ENCODE assay signal across 12 cellular contexts in the genomic region with DNA sequence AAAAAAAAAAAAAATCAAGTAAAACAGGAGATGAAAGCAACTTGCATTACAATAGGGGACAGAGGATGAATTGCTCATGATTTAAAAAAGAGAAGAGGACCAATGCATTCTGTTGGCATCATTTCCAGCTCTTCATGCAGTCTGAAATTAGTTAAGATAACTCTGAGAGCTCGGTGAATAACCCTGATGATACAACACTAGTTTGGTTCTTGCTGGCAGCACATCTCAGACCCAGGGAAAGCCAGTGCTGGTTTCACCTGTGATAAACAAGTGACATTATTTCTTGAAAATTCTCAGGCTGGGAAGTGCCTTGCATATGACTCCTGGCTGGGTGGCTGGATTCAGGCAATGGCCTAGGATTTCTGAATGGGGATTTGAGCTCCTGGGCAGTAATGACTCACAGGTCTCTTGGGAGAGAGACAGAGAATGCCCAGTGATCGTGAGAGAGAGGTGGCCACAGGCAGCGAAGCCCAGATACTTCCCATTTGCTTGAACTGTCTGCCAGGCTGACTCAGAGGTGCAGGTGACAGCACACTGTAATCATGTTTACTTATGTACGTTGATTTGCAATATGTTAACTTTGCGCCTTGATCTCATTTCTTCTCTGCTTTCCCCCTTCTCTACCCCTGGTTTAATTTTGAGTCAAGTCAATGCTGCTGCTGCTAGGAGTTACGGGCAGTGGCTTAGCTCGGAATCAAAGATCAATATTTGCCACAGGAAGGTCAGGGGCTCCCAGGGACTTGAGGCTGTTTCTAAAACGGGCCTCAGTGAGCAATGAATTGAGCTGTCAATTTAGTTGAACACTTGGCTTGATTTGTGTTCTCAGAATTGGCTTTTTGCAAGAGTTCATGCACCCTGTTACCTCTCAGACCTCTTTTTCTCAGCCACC. TPM values are rescaled to one million over a fixed set of nuclear protein-coding genes. Genes with fewer than 3 reads are reported as not detected.
DNase-seq lines count a peak whose midpoint lies in the region; ATAC-seq and TF ChIP-seq lines count a peak whose summit lies in the region.
"Had no signal": no experiment of that assay in that cellular context is flagged by ENCODE, and none has a peak within 500 bp of the region (broad histone marks: within the 10 kb centered on the region; RNA-seq: fewer than 3 reads in every experiment).

No MANE protein-coding gene starts in this region.

- no peaks in the 10 kb centered on the region for H3K9me3 ChIP-seq in GM23248 (ENCODE audit: low read depth)
- H3K9me3 ChIP-seq in PC-3 (ENCODE audit: low read length): no peaks in the 10 kb centered on the region
- H3K9me3 ChIP-seq in MM.1S (replicated peaks; ENCODE audit: insufficient read depth, low read length): no peaks in the 10 kb centered on the region

- H3K27me3 ChIP-seq in GM23248 (replicated peaks; ENCODE audit: insufficient read depth) (no peaks in the 10 kb centered on the region), PC-3 (ENCODE audit: low read length) (no peaks in the 10 kb centered on the region), MM.1S (replicated peaks; ENCODE audit: insufficient read depth, low read length) (no peaks in the 10 kb centered on the region)

- intact Hi-C loops in PC-3 (cut with micrococcal nuclease): no loop called here

- peak; percentile 99 for ATAC-seq in PC-3

- in situ Hi-C loops in GM23248 (cut with MboI): no loop called here

- POLR2A ChIA-PET in PC-3 (lab: Charles Lee; ENCODE audit: unreplicated experiment): interaction anchor here (0.6 kb wide), 1 partner anchor 86 kb away, joined by 15 read pairs; no protein-coding TSS in a partner anchor
- POLR2A ChIA-PET in HEK293T (lab: Yijun Ruan, JAX): interaction anchor here (1.2 kb wide), 1 partner anchor 8 kb away, joined by 3 read pairs; no protein-coding TSS in a partner anchor

- CTCF ChIA-PET in PC-3 (lab: Charles Lee): interaction anchor here (0.7 to 1.3 kb wide), 2 partner anchors 81 to 1030 kb away, joined by 3 to 8 read pairs; no protein-coding TSS in a partner anchor
- CTCF ChIA-PET in HEK293T (lab: Yijun Ruan, JAX): interaction anchor here (0.5 kb wide), 1 partner anchor 150 kb away, joined by 3 read pairs; no protein-coding TSS in a partner anchor

- DNase-seq in A172 (ENCODE audit: low spot score) (peak; percentile 94), GM23248 (peak; percentile 90), PC-3 (peak; percentile 96), fibroblast of the aortic adventitia (ENCODE audit: low read depth) (peak; percentile 48), MM.1S (no peak), NAMALWA (ENCODE audit: low spot score) (no peak), HEK293T (ENCODE audit: extremely low spot score) (no peak), caudate nucleus (lab: John Stamatoyannopoulos, UW) (no peak)
- DNase-seq: stimulated activated CD4-positive, alpha-beta T cell treated with anti-CD3 and anti-CD28 coated beads, Interleukin-4, amount 100 ng/mL, for 1 hour had no signal

- peaks cover 7% of the 10 kb centered on the region for H3K4me1 ChIP-seq in GM23248 (ENCODE audit: insufficient read depth)
- peaks cover 25% of the 10 kb centered on the region for H3K4me1 ChIP-seq in PC-3 (ENCODE audit: insufficient read depth, low read length)
- no peaks in the 10 kb centered on the region for H3K4me1 ChIP-seq in MM.1S (ENCODE audit: low read length)

- H3K4me2 ChIP-seq in GM23248 (ENCODE audit: unreplicated experiment): no peak overlapping the region
- peak overlapping the region; percentile 48 for H3K4me2 ChIP-seq in PC-3 (ENCODE audit: low read length)
- no peak overlapping the region for H3K4me2 ChIP-seq in MM.1S (ENCODE audit: low read depth, low read length)

- H3K36me3 ChIP-seq in GM23248 (ENCODE audit: low read depth) (no peaks in the 10 kb centered on the region), PC-3 (ENCODE audit: low read depth, low read length) (no peaks in the 10 kb centered on the region), MM.1S (replicated peaks; ENCODE audit: insufficient read depth, low read length) (no peaks in the 10 kb centered on the region)

- H4K20me1 ChIP-seq in GM23248 (ENCODE audit: insufficient read depth) (no peaks in the 10 kb centered on the region), PC-3 (ENCODE audit: low read length) (no peaks in the 10 kb centered on the region), MM.1S (ENCODE audit: insufficient read depth, low read length) (no peaks in the 10 kb centered on the region)

- no TSS peak for BruUV-seq in PC-3 (replicated peaks; lab: Mats Ljungman, UMichigan)

- H2AFZ ChIP-seq in GM23248: no peak overlapping the region
- H2AFZ ChIP-seq in PC-3 (ENCODE audit: low read length): no peak overlapping the region
- H2AFZ ChIP-seq in MM.1S (ENCODE audit: low read length): no peak overlapping the region

- H3K27ac ChIP-seq in GM23248 (no peak overlapping the region), PC-3 (ENCODE audit: low read length) (peak overlapping the region; percentile 86), MM.1S (ENCODE audit: low read length) (no peak overlapping the region), caudate nucleus (ENCODE audit: low read depth, low read length) (no peak overlapping the region)
- H3K27ac ChIP-seq: C4-2B, coronary artery, VCaP had no signal

- H3F3A ChIP-seq in GM23248 (ENCODE audit: insufficient read depth) (0 out of 2 replicates have a peak, but pooled peaks cover 4% of the 10 kb centered on the region), PC-3 (ENCODE audit: low read length, unreplicated experiment) (no peaks in the 10 kb centered on the region), MM.1S (ENCODE audit: insufficient read depth, low read length) (no peaks in the 10 kb centered on the region)

- H3K9me2 ChIP-seq in GM23248 (ENCODE audit: insufficient read depth) (no peaks in the 10 kb centered on the region), PC-3 (replicated peaks; ENCODE audit: low read length) (no peaks in the 10 kb centered on the region), MM.1S (replicated peaks; ENCODE audit: insufficient read depth, low read length) (no peaks in the 10 kb centered on the region)

- no peak for TF ChIP-seq CTCF in PC-3 (conservative IDR thresholded peaks at IDR 0.05; ENCODE audit: low read depth, low read length)
- no peak for TF ChIP-seq CTCF in fibroblast of the aortic adventitia (IDR thresholded peaks at IDR 0.05; ENCODE audit: insufficient read depth, low read length)
- TF ChIP-seq CTCF in MM.1S (IDR thresholded peaks at IDR 0.05; ENCODE audit: low read length): no peak

- H3K79me2 ChIP-seq in GM23248 (ENCODE audit: insufficient read depth): no peaks in the 10 kb centered on the region
- no peaks in the 10 kb centered on the region for H3K79me2 ChIP-seq in PC-3 (ENCODE audit: low read length)
- H3K79me2 ChIP-seq in MM.1S (ENCODE audit: low read length): no peaks in the 10 kb centered on the region

- H3K9ac ChIP-seq in GM23248: no peak overlapping the region
- H3K9ac ChIP-seq in PC-3 (ENCODE audit: low read length): peak overlapping the region; percentile 57
- H3K9ac ChIP-seq in MM.1S (ENCODE audit: low read length): no peak overlapping the region

- H3K4me3 ChIP-seq in GM23248 (no peak overlapping the region), PC-3 (ENCODE audit: low read length) (no peak overlapping the region), fibroblast of the aortic adventitia (ENCODE audit: low read depth, low read length) (no peak overlapping the region), MM.1S (ENCODE audit: low read length) (no peak overlapping the region)
- H3K4me3 ChIP-seq: coronary artery had no signal

- WGBS in GM23248 (ENCODE audit: low coverage in 1 of 2, low lambda C conversion rate in 2 of 2, missing lambda C conversion rate in 2 of 2), 2 experiments: 61 to 66% methylated on average over 8 of the region's 8 CpGs

TF ChIP-seq in HEK293T, 16 proteins besides CTCF, POLR2A, EP300 and RAD21:
- no peak for TF ChIP-seq ZNF384 (IDR thresholded peaks at IDR 0.05)

RNA-seq across cellular contexts. Expression of gene ARSG, which starts 27.1 kb away (rescaled TPM):
- total RNA-seq in A172 (2014; rRNA removed; shearing (Covaris generic)): 0.77 and 5.6 TPM in 2 replicates
- total RNA-seq in GM23248 (2014; rRNA removed; shearing (Covaris generic)): 2.8 and 9.1 TPM in 2 replicates
- 5.0 and 5.6 TPM in 2 replicates for polyA plus RNA-seq in GM23248 (2016; fragmentation: Nextera tagmentation; extraction: Ambion mirVana)
- total RNA-seq in PC-3 (2014; rRNA removed) (1.3 and 2.1 TPM in 2 replicates), fibroblast of the aortic adventitia (ENCODE audit: low replicate concordance) (0.25 and 2.7 TPM in 2 replicates)

RNA-seq across cellular contexts. Expression of gene SLC16A6, which starts 27.4 kb away (rescaled TPM):
- 0.48 and 5.3 TPM in 2 replicates for total RNA-seq in A172 (2014; rRNA removed; shearing (Covaris generic))
- 0.13 and 0.32 TPM in 2 replicates for total RNA-seq in GM23248 (2014; rRNA removed; shearing (Covaris generic))
- polyA plus RNA-seq in GM23248 (2016; fragmentation: Nextera tagmentation; extraction: Ambion mirVana): 0.16 and 0.30 TPM in 2 replicates
- 1.2 and 1.4 TPM in 2 replicates for total RNA-seq in PC-3 (2014; rRNA removed)
- total RNA-seq in fibroblast of the aortic adventitia (ENCODE audit: low replicate concordance): 0.09 TPM in 1 of 2 replicates, not detected in the other

Comparison
In these comparisons a context has a peak if more than half of its experiments do, and no peak if none do; other contexts are left out.
1. DNase-seq: peak in A172 (single experiment), GM23248 (single experiment), PC-3 (single experiment) and fibroblast of the aortic adventitia (single experiment); none in MM.1S (single experiment), NAMALWA (single experiment), HEK293T (single experiment) and caudate nucleus (0 of 61).